ENCODE assay signal across 8 cellular contexts in the genomic region with DNA sequence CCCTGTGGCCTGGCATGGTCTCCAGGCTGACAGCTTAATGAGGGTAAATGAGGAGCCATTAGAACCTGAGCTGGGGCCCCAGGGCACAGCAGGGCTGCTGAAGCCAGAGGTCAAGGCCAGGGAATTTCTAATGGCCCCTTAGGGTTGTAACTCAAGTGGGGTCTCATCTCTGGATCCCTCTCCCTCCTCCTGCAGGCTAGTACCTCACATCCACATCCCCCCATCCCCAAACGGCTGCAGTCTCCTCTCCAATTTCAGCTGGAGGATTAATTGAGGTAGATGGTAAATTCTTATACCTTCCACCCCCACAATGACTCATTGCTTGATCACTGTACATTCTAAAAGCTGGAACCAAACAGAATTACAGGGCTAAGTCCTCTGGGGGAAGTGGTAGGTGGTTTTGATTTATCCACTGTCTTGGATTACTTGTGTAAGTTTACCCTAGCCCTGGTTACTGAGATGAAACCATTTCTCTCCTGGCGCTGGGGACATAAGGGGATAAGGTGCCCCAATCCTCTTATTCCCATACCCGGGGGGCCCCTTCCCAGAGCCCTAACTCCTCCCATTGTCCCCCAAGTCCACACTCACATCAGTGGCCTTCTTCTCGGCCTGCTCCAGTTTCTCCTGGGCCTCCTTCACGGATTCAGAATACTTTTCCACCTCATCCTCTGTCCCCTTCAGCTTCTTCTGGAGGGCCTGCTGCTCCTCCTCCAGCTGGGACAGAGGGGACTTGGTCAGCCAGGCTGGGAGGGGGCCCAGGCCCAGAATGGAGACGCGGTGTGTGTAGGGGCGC. TPM values are rescaled to one million over a fixed set of nuclear protein-coding genes. Genes with fewer than 3 reads are reported as not detected.
DNase-seq lines count a peak whose midpoint lies in the region; ATAC-seq and TF ChIP-seq lines count a peak whose summit lies in the region.

No MANE protein-coding gene starts in this region.

- peak overlapping the region; percentile 60; the same call in 1 of the 2 replicates for H3K4me2 ChIP-seq in OCI-LY7 (ENCODE audit: low read length)

- H3K27me3 Mint-ChIP-seq in natural killer cell (ENCODE audit: low read depth in 2 of 2) = no peaks in the 10 kb centered on the region

- H2AFZ ChIP-seq in OCI-LY7 (ENCODE audit: low read length) = no peak overlapping the region; the same call in 1 of the 2 replicates

- CTCF ChIA-PET in OCI-LY7 (lab: Charles Lee; ENCODE audit: unreplicated experiment) = interaction anchor here (0.8 to 1.5 kb wide), 3 partner anchors 8 to 41 kb away, joined by 3 to 5 read pairs (median 3); no protein-coding TSS in a partner anchor

- H3K9me3 Mint-ChIP-seq in natural killer cell = no peaks in the 10 kb centered on the region

- H3K9me2 ChIP-seq in OCI-LY7 (ENCODE audit: insufficient read depth, low read length) = no peaks in the 10 kb centered on the region

- ATAC-seq in natural killer cell (no peak), GM19324 (IDR thresholded peaks at IDR 0.05; ENCODE audit: low FRiP score, unreplicated experiment) (no peak), GM18868 (IDR thresholded peaks at IDR 0.05; ENCODE audit: unreplicated experiment) (no peak), GM18498 (IDR thresholded peaks at IDR 0.05; ENCODE audit: unreplicated experiment) (no peak)

- DNase-seq in Daoy (ENCODE audit: low read depth) (peak; percentile 87), OCI-LY7 (ENCODE audit: low spot score) (no peak), natural killer cell (no peak), BE2C (no peak)
- DNase-seq in effector memory CD4-positive, alpha-beta T cell = no peak

- H3K9me3 ChIP-seq in OCI-LY7 (ENCODE audit: low read length) (no peaks in the 10 kb centered on the region), BE2C (no peaks in the 10 kb centered on the region)
- no peaks in the 10 kb centered on the region for H3K9me3 ChIP-seq in effector memory CD4-positive, alpha-beta T cell (ENCODE audit: control insufficient read depth, low read length)

- H3K79me2 ChIP-seq in OCI-LY7 (ENCODE audit: insufficient read depth, low read depth, low read length) = no peaks in the 10 kb centered on the region

- no TSS peak for BruUV-seq in OCI-LY7 (replicated peaks; lab: Mats Ljungman, UMichigan)

- POLR2A ChIA-PET in OCI-LY7 (lab: Charles Lee) = interaction anchor here (0.6 to 1.6 kb wide), 5 partner anchors 23 to 88 kb away, joined by 3 to 7 read pairs (median 4); a partner anchor contains a TSS

- H3K4me3 ChIP-seq in OCI-LY7 (ENCODE audit: low read depth, low read length, poor library complexity, severe bottlenecking) (no peak overlapping the region), BE2C (ENCODE audit: low read depth, low read length) (no peak overlapping the region)
- no peak overlapping the region for H3K4me3 ChIP-seq in effector memory CD4-positive, alpha-beta T cell (ENCODE audit: insufficient read depth, low read depth, low read length, poor library complexity, severe bottlenecking)

- no peak for TF ChIP-seq CTCF in OCI-LY7 (conservative IDR thresholded peaks at IDR 0.05; ENCODE audit: low read length)
- TF ChIP-seq CTCF in natural killer cell (IDR thresholded peaks at IDR 0.05) = no peak
- TF ChIP-seq CTCF in BE2C (IDR thresholded peaks at IDR 0.05; ENCODE audit: low read depth, low read length) = no peak

- intact Hi-C loops in OCI-LY7 (cut with micrococcal nuclease; ENCODE audit: unreplicated experiment) (no loop called here), natural killer cell (cut with micrococcal nuclease) (no loop called here)

- H3K27ac Mint-ChIP-seq in natural killer cell = peak overlapping the region in 1 of 2 donors; percentile 48

- H4K20me1 ChIP-seq in OCI-LY7 (ENCODE audit: insufficient read depth, low read length) = no peaks in the 10 kb centered on the region

- H3K36me3 ChIP-seq in OCI-LY7 (ENCODE audit: insufficient read depth, low read length) = no peaks in the 10 kb centered on the region
- no peaks in the 10 kb centered on the region for H3K36me3 ChIP-seq in effector memory CD4-positive, alpha-beta T cell (ENCODE audit: control insufficient read depth, insufficient read depth, low read length)
- H3K36me3 ChIP-seq in BE2C = no peaks in the 10 kb centered on the region

- no peaks in the 10 kb centered on the region for H3K36me3 Mint-ChIP-seq in natural killer cell

- H3K4me1 Mint-ChIP-seq in natural killer cell = peaks cover 0 to 25% of the 10 kb centered on the region in 2 donors

- no peaks in the 10 kb centered on the region for H3K27me3 ChIP-seq in effector memory CD4-positive, alpha-beta T cell (replicated peaks; ENCODE audit: control insufficient read depth, insufficient read depth, low read length, poor library complexity, severe bottlenecking)
- no peaks in the 10 kb centered on the region for H3K27me3 ChIP-seq in BE2C

- peak overlapping the region; percentile 81 for H3K4me3 Mint-ChIP-seq in natural killer cell

- no peak overlapping the region for H3K27ac ChIP-seq in OCI-LY7 (ENCODE audit: low read depth, low read length, poor library complexity, severe bottlenecking)
- peak overlapping the region; percentile 21 for H3K27ac ChIP-seq in effector memory CD4-positive, alpha-beta T cell (ENCODE audit: insufficient read depth, low read length, poor library complexity, severe bottlenecking)

- H3K4me1 ChIP-seq in OCI-LY7 (ENCODE audit: insufficient read depth, low read length, poor library complexity, severe bottlenecking) (peaks cover 47% of the 10 kb centered on the region), BE2C (no peaks in the 10 kb centered on the region; the same call in 1 of the 2 replicates)
- H3K4me1 ChIP-seq in effector memory CD4-positive, alpha-beta T cell (ENCODE audit: control insufficient read depth, insufficient read depth, low read length, poor library complexity, severe bottlenecking) = peaks cover 9% of the 10 kb centered on the region

RNA-seq across cellular contexts. Expression of a gene that starts 1.0 kb away (rescaled TPM):
- 793 and 977 TPM in 2 replicates for total RNA-seq in Daoy (2014; rRNA removed; shearing (Covaris generic))
- 0.44 TPM in 1 of 2 replicates, not detected in the other for total RNA-seq in OCI-LY7 (2014; rRNA removed; shearing (Covaris generic))
- 2.5 and 3.8 TPM in 2 replicates for total RNA-seq in OCI-LY7 (2022)
- 10 to 100 TPM; 20.9 to 23.8 (median 22.9) TPM for total RNA-seq in natural killer cell
- 11.6 TPM for polyA plus RNA-seq in BE2C (2012; ENCODE audit: insufficient read depth, insufficient read length, low read depth)

RNA-seq across cellular contexts. Expression of a gene that starts 15.0 kb away (rescaled TPM):
- 0.42 TPM in 1 of 2 replicates, not detected in the other for total RNA-seq in Daoy (2014; rRNA removed; shearing (Covaris generic))
- total RNA-seq in OCI-LY7 (2014; rRNA removed; shearing (Covaris generic)) = 0.10 and 0.16 TPM in 2 replicates
- total RNA-seq in OCI-LY7 (2022) = not detected in 2 replicates
- not detected for total RNA-seq in natural killer cell
- not detected for polyA plus RNA-seq in BE2C (2012; ENCODE audit: insufficient read depth, insufficient read length, low read depth)

RNA-seq across cellular contexts. Expression of a gene that starts 23.8 kb away (rescaled TPM):
- total RNA-seq in Daoy (2014; rRNA removed; shearing (Covaris generic)) = 2.9 and 4.2 TPM in 2 replicates
- 22.7 and 30.8 TPM in 2 replicates for total RNA-seq in OCI-LY7 (2014; rRNA removed; shearing (Covaris generic))
- total RNA-seq in OCI-LY7 (2022) = 48.1 and 53.6 TPM in 2 replicates
- total RNA-seq in natural killer cell = 1 to 10 TPM; 1.3 to 3.2 (median 1.5) TPM
- polyA plus RNA-seq in BE2C (2012; ENCODE audit: insufficient read depth, insufficient read length, low read depth) = 1.0 TPM

RNA-seq across cellular contexts. Expression of a gene that starts 30.7 kb away (rescaled TPM):
- 8.6 and 9.5 TPM in 2 replicates for total RNA-seq in Daoy (2014; rRNA removed; shearing (Covaris generic))
- 16.5 and 20.3 TPM in 2 replicates for total RNA-seq in OCI-LY7 (2014; rRNA removed; shearing (Covaris generic))
- 10.0 and 11.4 TPM in 2 replicates for total RNA-seq in OCI-LY7 (2022)
- total RNA-seq in natural killer cell = 10 to 100 TPM; 30.9 to 37.9 (median 36.8) TPM
- 30.6 TPM for polyA plus RNA-seq in BE2C (2012; ENCODE audit: insufficient read depth, insufficient read length, low read depth)

RNA-seq across cellular contexts. Expression of a gene that starts 30.9 kb away (rescaled TPM):
- 3,813 and 4,416 TPM in 2 replicates for total RNA-seq in Daoy (2014; rRNA removed; shearing (Covaris generic))
- 21,739 and 26,575 TPM in 2 replicates for total RNA-seq in OCI-LY7 (2014; rRNA removed; shearing (Covaris generic))
- 4,033 and 12,624 TPM in 2 replicates for total RNA-seq in OCI-LY7 (2022)
- total RNA-seq in natural killer cell = 1,000 to 10,000 TPM; 5,042 to 6,602 (median 5,874) TPM
- polyA plus RNA-seq in BE2C (2012; ENCODE audit: insufficient read depth, insufficient read length, low read depth) = not detected

Comparison
In these comparisons a context has a peak if more than half of its experiments do, and no peak if none do; other contexts are left out.
1. RNA of a gene that starts 1.0 kb away (total RNA-seq): 793 to 977 TPM in Daoy; 20.9 to 23.8 TPM in natural killer cell and 0.44 to 3.8 TPM in OCI-LY7; every median in the first group is over 10 times any median in the second.